17 cellular contexts compared by ENCODE assay signal in the genomic region with DNA sequence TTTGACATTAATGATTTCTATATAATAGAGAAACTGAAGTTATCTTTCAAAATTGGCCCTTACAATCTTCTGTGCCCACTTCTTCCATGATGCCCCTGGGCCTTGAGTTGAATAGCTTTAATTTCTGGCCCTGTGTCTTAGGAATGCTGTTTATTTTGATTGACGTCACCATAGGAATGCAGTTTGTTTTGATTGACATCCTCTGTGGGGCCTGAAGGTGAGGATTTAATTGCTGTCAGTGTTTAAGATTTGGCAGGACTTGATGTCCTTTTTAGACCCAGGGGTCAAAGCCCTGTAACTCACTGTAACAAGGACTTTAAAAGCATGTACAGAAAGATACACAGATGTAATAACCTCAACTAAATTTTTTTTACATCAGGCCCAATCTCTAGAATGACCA.
"Had no signal": no experiment of that assay in that cellular context is flagged by ENCODE, and none has a peak within 500 bp of the region (broad histone marks: within the 10 kb centered on the region; RNA-seq: fewer than 3 reads in every experiment).

No MANE protein-coding gene starts in this region.

- DNase-seq: activated CD4-positive, alpha-beta T cell treated with anti-CD3 and anti-CD28 coated beads, Interleukin-2, amount 50 U/mL, for 4 hours; activated CD8-positive, alpha-beta memory T cell treated with anti-CD3 and anti-CD28 coated beads for 24 hours; activated CD8-positive, alpha-beta memory T cell treated with anti-CD3 and anti-CD28 coated beads, Interleukin-2, amount 50 U/mL, for 4 hours; activated naive CD4-positive, alpha-beta T cell treated with Interleukin-2 at 50 U/mL for 16 hours; activated T-cell treated with anti-CD3 and anti-CD28 coated beads, Interleukin-2, amount 50 U/mL, for 4 hours; body of pancreas; effector CD4-positive, alpha-beta T cell; foreskin keratinocyte; left ventricle myocardium inferior; naive thymus-derived CD8-positive, alpha-beta T cell; retina; stimulated activated CD4-positive, alpha-beta T cell treated with anti-CD3 and anti-CD28 coated beads, Interleukin-12 subunit alpha, Interleukin-12 subunit beta, amount 100 ng/mL, for 4 hours; stimulated activated CD4-positive, alpha-beta T cell treated with anti-CD3 and anti-CD28 coated beads, Interleukin-4, amount 100 ng/mL, for 4 hours; stimulated activated naive CD8-positive, alpha-beta T cell treated with anti-CD3 and anti-CD28 coated beads, Interleukin-15, Interleukin-2, amounts not matched to agents 100 U/mL and 50 U/mL, for 24 hours; T1000 had no signal

- H3K9me3 ChIP-seq: body of pancreas, left ventricle myocardium inferior had no signal

- H3K27ac ChIP-seq: body of pancreas, foreskin keratinocyte, left ventricle myocardium inferior, neural progenitor cell had no signal

- H3K9ac ChIP-seq: neural progenitor cell had no signal

- H2AFZ ChIP-seq: neural progenitor cell had no signal

- H3K4me1 ChIP-seq: body of pancreas, foreskin keratinocyte, left ventricle myocardium inferior, neural progenitor cell had no signal

- H3K36me3 ChIP-seq: left ventricle myocardium inferior, neural progenitor cell had no signal

- H3K4me3 ChIP-seq: body of pancreas, left ventricle myocardium inferior, neural progenitor cell had no signal

- H3K27me3 ChIP-seq: body of pancreas, foreskin keratinocyte, neural progenitor cell had no signal

- H3K4me2 ChIP-seq: neural progenitor cell had no signal

- ATAC-seq: activated T-cell treated with anti-CD3 and anti-CD28 coated beads, Interleukin-2, amount 50 U/mL, for 4 hours; body of pancreas; foreskin keratinocyte; naive thymus-derived CD8-positive, alpha-beta T cell; stimulated activated naive CD8-positive, alpha-beta T cell treated with anti-CD3 and anti-CD28 coated beads, Interleukin-15, Interleukin-2, amounts not matched to agents 100 U/mL and 50 U/mL, for 24 hours; WTC11 had no signal
